In genomic region chr9:6715153-6715754, GRCh38 we compare ENCODE assay signal across 8 cellular contexts. TPM values are rescaled to one million over a fixed set of nuclear protein-coding genes. Genes with fewer than 3 reads are reported as not detected.
DNase-seq lines count a peak whose midpoint lies in the region; ATAC-seq, FAIRE-seq and TF ChIP-seq lines count a peak whose summit lies in the region.
"Not testable (repeated sequence)": the region's sequence is repeated elsewhere in the genome, so short reads cannot be mapped to it uniquely, and the experiment has no call there.

No MANE protein-coding gene starts in this region.

- H3K4me1 ChIP-seq in CD4-positive, alpha-beta memory T cell (ENCODE audit: insufficient read depth, low read length), result peaks cover 12% of the 10 kb centered on the region
- H3K4me1 ChIP-seq in pancreas, result not testable (repeated sequence)
- peaks cover 0 to 12% (median 9%) of the 10 kb centered on the region in 4 donors for H3K4me1 ChIP-seq in transverse colon

- TF ChIP-seq POLR2A in transverse colon (IDR thresholded peaks at IDR 0.05), result not testable (repeated sequence)

- not testable (repeated sequence) for H3K27me3 ChIP-seq in CD4-positive, alpha-beta memory T cell (ENCODE audit: insufficient read depth, low read length); pancreas; transverse colon

- TF ChIP-seq CTCF in pancreas (IDR thresholded peaks at IDR 0.05); transverse colon (IDR thresholded peaks at IDR 0.05): not testable (repeated sequence)

- TF ChIP-seq EP300 in transverse colon (IDR thresholded peaks at IDR 0.05; ENCODE audit: low read depth), result not testable (repeated sequence)

- H3K4me3 Mint-ChIP-seq in CD4-positive, alpha-beta memory T cell, result peak overlapping the region; percentile 85 to 94 (median 88)
- H3K4me3 Mint-ChIP-seq in IgD-negative memory B cell, result peak overlapping the region; percentile 82 to 97 (median 91)
- peak overlapping the region; percentile 80 to 87 (median 81) for H3K4me3 Mint-ChIP-seq in T-cell
- H3K4me3 Mint-ChIP-seq in activated T-helper 2 cell treated with anti-CD3 and anti-CD28 coated beads, Interferon-gamma antibody, Interleukin-2, Interleukin-4, amounts not matched to agents 10 μg/mL and 5 μg/mL and 100 μg/mL, durations not matched to agents 14 hours and 24 hours and 36 hours (ENCODE audit: low read depth), result peak overlapping the region; percentile 83
- peak overlapping the region; percentile 80 to 86 for H3K4me3 Mint-ChIP-seq in effector memory CD8-positive, alpha-beta T cell

- H3K4me1 Mint-ChIP-seq in CD4-positive, alpha-beta memory T cell, result peaks cover 4 to 10% (median 6%) of the 10 kb centered on the region in 4 donors
- H3K4me1 Mint-ChIP-seq in IgD-negative memory B cell, result peaks cover 4 to 12% (median 9%) of the 10 kb centered on the region in 3 donors
- H3K4me1 Mint-ChIP-seq in T-cell, result peaks cover 8 to 11% (median 10%) of the 10 kb centered on the region in 3 donors
- not testable (repeated sequence) for H3K4me1 Mint-ChIP-seq in activated T-helper 2 cell treated with anti-CD3 and anti-CD28 coated beads, Interferon-gamma antibody, Interleukin-2, Interleukin-4, amounts not matched to agents 10 μg/mL and 5 μg/mL and 100 μg/mL, durations not matched to agents 14 hours and 24 hours and 36 hours (ENCODE audit: low read depth); effector memory CD8-positive, alpha-beta T cell (ENCODE audit: low read depth in 2 of 2)

- not testable (repeated sequence) for DNase-seq in CD4-positive, alpha-beta memory T cell; T-cell; activated T-helper 2 cell treated with anti-CD3 and anti-CD28 coated beads, Interferon-gamma antibody, Interleukin-2, Interleukin-4, amounts not matched to agents 10 μg/mL and 5 μg/mL and 100 μg/mL, durations not matched to agents 14 hours and 24 hours and 36 hours (ENCODE audit: low spot score); effector memory CD8-positive, alpha-beta T cell
- DNase-seq in left colon (peak; percentile 27 to 31), pancreas (peak in 3 of 6 donors; percentile 11 to 20 (median 15)), transverse colon (peak; percentile 24)

- not testable (repeated sequence) for ATAC-seq in T-cell (replicated peaks in 1 of 4); effector memory CD8-positive, alpha-beta T cell (replicated peaks)
- ATAC-seq in left colon, result peak; percentile 52
- ATAC-seq in pancreas, result peak in 1 of 4 donors; percentile 35

- not testable (repeated sequence) for H3K27me3 Mint-ChIP-seq in CD4-positive, alpha-beta memory T cell; IgD-negative memory B cell; T-cell; activated T-helper 2 cell treated with anti-CD3 and anti-CD28 coated beads, Interferon-gamma antibody, Interleukin-2, Interleukin-4, amounts not matched to agents 10 μg/mL and 5 μg/mL and 100 μg/mL, durations not matched to agents 14 hours and 24 hours and 36 hours (ENCODE audit: low read depth); effector memory CD8-positive, alpha-beta T cell

- WGBS in pancreas, 2 donors, result 54 to 73% methylated on average over 28 of the region's 28 CpGs
- 73 to 82% methylated on average over 6 to 28 of the region's 28 CpGs for WGBS in transverse colon (ENCODE audit: low coverage in 1 of 2), 2 donors

- H3K27ac ChIP-seq in CD4-positive, alpha-beta memory T cell (ENCODE audit: low read depth, low read length), result not testable (repeated sequence)
- peak overlapping the region; percentile 85 to 90 (median 87) for H3K27ac ChIP-seq in pancreas
- H3K27ac ChIP-seq in transverse colon, result peak overlapping the region; percentile 45 to 90 (median 76)

- H3K36me3 Mint-ChIP-seq in CD4-positive, alpha-beta memory T cell; IgD-negative memory B cell; T-cell; activated T-helper 2 cell treated with anti-CD3 and anti-CD28 coated beads, Interferon-gamma antibody, Interleukin-2, Interleukin-4, amounts not matched to agents 10 μg/mL and 5 μg/mL and 100 μg/mL, durations not matched to agents 14 hours and 24 hours and 36 hours (ENCODE audit: low read depth); effector memory CD8-positive, alpha-beta T cell (ENCODE audit: insufficient read depth): not testable (repeated sequence)

- peak overlapping the region in 3 of 7 donors; percentile 42 to 86 (median 84) for H3K27ac Mint-ChIP-seq in CD4-positive, alpha-beta memory T cell
- peak overlapping the region in 2 of 3 donors; percentile 74 to 95 for H3K27ac Mint-ChIP-seq in IgD-negative memory B cell
- not testable (repeated sequence) for H3K27ac Mint-ChIP-seq in T-cell
- H3K27ac Mint-ChIP-seq in activated T-helper 2 cell treated with anti-CD3 and anti-CD28 coated beads, Interferon-gamma antibody, Interleukin-2, Interleukin-4, amounts not matched to agents 10 μg/mL and 5 μg/mL and 100 μg/mL, durations not matched to agents 14 hours and 24 hours and 36 hours, result peak overlapping the region; percentile 91
- peak overlapping the region in 1 of 2 donors; percentile 84 for H3K27ac Mint-ChIP-seq in effector memory CD8-positive, alpha-beta T cell

- POLR2A ChIA-PET in CD4-positive, alpha-beta memory T cell (lab: Charles Lee; ENCODE audit: partially characterized antibody), result interaction anchor here (0.5 to 2.3 kb wide), 6 partner anchors 10 to 302 kb away, joined by 3 to 86 read pairs (median 20); partner anchors contain the start of genes KDM4C and UHRF2
- POLR2A ChIA-PET in T-cell (lab: Charles Lee), result interaction anchor here (0.5 to 1.5 kb wide), 3 partner anchors 14 to 42 kb away, joined by 3 to 22 read pairs (median 8); partner anchors contain the start of gene KDM4C (in 1 of the 2)

- FAIRE-seq in pancreas (lab: Jason Lieb, UNC), result not testable (repeated sequence)

- not testable (repeated sequence) for H3K9me3 Mint-ChIP-seq in CD4-positive, alpha-beta memory T cell; IgD-negative memory B cell; T-cell; activated T-helper 2 cell treated with anti-CD3 and anti-CD28 coated beads, Interferon-gamma antibody, Interleukin-2, Interleukin-4, amounts not matched to agents 10 μg/mL and 5 μg/mL and 100 μg/mL, durations not matched to agents 14 hours and 24 hours and 36 hours; effector memory CD8-positive, alpha-beta T cell

- intact Hi-C loops in CD4-positive, alpha-beta memory T cell (cut with micrococcal nuclease); activated T-helper 2 cell treated with anti-CD3 and anti-CD28 coated beads, Interferon-gamma antibody, Interleukin-2, Interleukin-4, amounts not matched to agents 10 μg/mL and 5 μg/mL and 100 μg/mL, durations not matched to agents 14 hours and 24 hours and 36 hours (cut with micrococcal nuclease); left colon (cut with DNase I, micrococcal nuclease); pancreas (cut with DNase I); transverse colon (cut with DNase I; ENCODE audit: low total_unique reads): not testable (repeated sequence)

- not testable (repeated sequence) for H3K9me3 ChIP-seq in CD4-positive, alpha-beta memory T cell (ENCODE audit: control insufficient read depth in 1 of 2, low read length in 2 of 2); pancreas; transverse colon

- CTCF ChIA-PET in CD4-positive, alpha-beta memory T cell (lab: Charles Lee; ENCODE audit: partially characterized antibody), result interaction anchor here (1.0 to 1.4 kb wide), 2 partner anchors 12 to 33 kb away, joined by 3 to 4 read pairs; no protein-coding TSS in a partner anchor
- CTCF ChIA-PET in T-cell (lab: Charles Lee), result interaction anchor here in 1 of 2 donors (2.0 kb wide), 1 partner anchor 33 kb away, joined by 7 read pairs; no protein-coding TSS in a partner anchor

- in situ Hi-C loops in transverse colon (cut with MboI; ENCODE audit: low pct_ligation_motif_present in 1 of 4, low pct_unique_long_range_greater_than_20kb in 1 of 4, low sequenced_read_pairs in 3 of 4), result not testable (repeated sequence)

- not testable (repeated sequence) for H3K36me3 ChIP-seq in CD4-positive, alpha-beta memory T cell (ENCODE audit: insufficient read depth, low read length); pancreas; transverse colon

- H3K4me3 ChIP-seq in CD4-positive, alpha-beta memory T cell (ENCODE audit: low read length in 2 of 2), result peak overlapping the region in 1 of 2 donors; percentile 57
- H3K4me3 ChIP-seq in pancreas (peak overlapping the region in 3 of 4 donors; percentile 30 to 53 (median 49)), transverse colon (peak overlapping the region in 3 of 4 donors; percentile 29 to 57 (median 41))

RNA-seq across cellular contexts. Expression of gene KDM4C, which starts 42.5 kb away (rescaled TPM):
- 10 to 100 TPM; 80.5 to 90.7 TPM for total RNA-seq in CD4-positive, alpha-beta memory T cell
- 10 to 100 TPM; 36.3 to 37.1 TPM for polyA plus RNA-seq in CD4-positive, alpha-beta memory T cell
- polyA plus RNA-seq in IgD-negative memory B cell (31.6 TPM), pancreas (10 to 100 TPM; 10.5 to 15.1 TPM)
- total RNA-seq in T-cell (100 to 1,000 TPM in 2 of 5 donors, 10 to 100 TPM in 3; 66.4 to 107 (median 76.0) TPM), left colon (10 to 100 TPM; 42.3 to 55.6 TPM), pancreas (10 to 100 TPM; 18.4 to 30.8 (median 21.1) TPM), transverse colon (10 to 100 TPM; 75.0 to 95.9 (median 88.9) TPM)
- 36.0 and 38.4 TPM in 2 replicates for total RNA-seq in activated T-helper 2 cell treated with anti-CD3 and anti-CD28 coated beads, Interferon-gamma antibody, Interleukin-2, Interleukin-4, amounts not matched to agents 10 μg/mL and 5 μg/mL and 100 μg/mL, durations not matched to agents 14 hours and 24 hours and 36 hours
